Comparison of ENCODE assay signal across 13 cellular contexts in genomic region chr16:4378202-4378666, GRCh38. TPM values are rescaled to one million over a fixed set of nuclear protein-coding genes. Genes with fewer than 3 reads are reported as not detected.
DNase-seq lines count a peak whose midpoint lies in the region; ATAC-seq and TF ChIP-seq lines count a peak whose summit lies in the region.
"Had no signal": no experiment of that assay in that cellular context is flagged by ENCODE, and none has a peak within 500 bp of the region (broad histone marks: within the 10 kb centered on the region; RNA-seq: fewer than 3 reads in every experiment).

No MANE protein-coding gene starts in this region.

- TF ChIP-seq CTCF in ascending aorta (IDR thresholded peaks at IDR 0.05): no peak
- no peak for TF ChIP-seq CTCF in right atrium auricular region (IDR thresholded peaks at IDR 0.05)

- H3K9me3 ChIP-seq in ascending aorta (no peaks in the 10 kb centered on the region), right atrium auricular region (no peaks in the 10 kb centered on the region)
- H3K9me3 ChIP-seq: mucosa of descending colon, spleen had no signal

- H3K4me1 ChIP-seq in ascending aorta (peaks cover 63 to 76% of the 10 kb centered on the region in 2 donors), right atrium auricular region (peaks cover 0 to 68% of the 10 kb centered on the region in 2 donors)

- H3K36me3 ChIP-seq in ascending aorta (peaks cover 26 to 34% of the 10 kb centered on the region in 2 donors), right atrium auricular region (peaks cover 25% of the 10 kb centered on the region)

- DNase-seq in EH (ENCODE audit: low read depth) (peak; percentile 37), ascending aorta (ENCODE audit: low spot score in 2 of 2) (peak in 1 of 2 donors; percentile 88), right atrium auricular region (ENCODE audit: low spot score) (peak; percentile 83), HK-2 (ENCODE audit: unreplicated experiment) (no peak), germinal center (ENCODE audit: low spot score) (no peak), kidney tubule cell (ENCODE audit: low spot score) (no peak)
- DNase-seq: activated naive CD8-positive, alpha-beta T cell treated with anti-CD3 and anti-CD28 coated beads, Interleukin-2, amount 10 ng/mL, durations not matched to agents 7 days and 5 days; spleen had no signal

- no peaks in the 10 kb centered on the region for H3K27me3 ChIP-seq in ascending aorta
- H3K27me3 ChIP-seq in right atrium auricular region: no peaks in the 10 kb centered on the region
- H3K27me3 ChIP-seq: spleen had no signal

- H3K27ac ChIP-seq in ascending aorta (peak overlapping the region; percentile 94 to 99), right atrium auricular region (peak overlapping the region; percentile 89 to 93), skin epidermis (peak overlapping the region in 12 of 21 experiments; percentile 10 to 89 (median 78))
- H3K27ac ChIP-seq: KMS-11 had no signal

- no peak for ATAC-seq in HG03097 (IDR thresholded peaks at IDR 0.05; ENCODE audit: low FRiP score, unreplicated experiment)
- ATAC-seq: HCT116, mucosa of descending colon had no signal

- intact Hi-C loops in ascending aorta (cut with DNase I): loop anchor here (5.0 kb wide), 1 partner anchor 1356 kb away; the partner anchor contains the start of genes HCFC1R1, THOC6 and TNFRSF12A

- peak overlapping the region in 1 of 2 donors; percentile 64 for H3K4me3 ChIP-seq in ascending aorta
- no peak overlapping the region for H3K4me3 ChIP-seq in right atrium auricular region
- H3K4me3 ChIP-seq in skin epidermis: no peak overlapping the region
- H3K4me3 ChIP-seq: mucosa of descending colon, spleen had no signal

RNA-seq across cellular contexts. Expression of gene VASN, which starts 6.6 kb away (rescaled TPM):
- 218 TPM for total RNA-seq in ascending aorta
- 10 to 100 TPM; 17.9 to 39.0 TPM for total RNA-seq in right atrium auricular region

RNA-seq across cellular contexts. Expression of gene PAM16, which starts 27.1 kb away (rescaled TPM):
- total RNA-seq in ascending aorta (26.6 TPM), right atrium auricular region (10 to 100 TPM; 54.6 to 85.7 TPM)

RNA-seq across cellular contexts. Expression of gene CORO7, which starts 38.2 kb away (rescaled TPM):
- total RNA-seq in ascending aorta (41.9 TPM), right atrium auricular region (10 to 100 TPM; 10.3 TPM)

RNA-seq across cellular contexts. Expression of gene DNAJA3, which starts 47.4 kb away (rescaled TPM):
- total RNA-seq in ascending aorta (40.7 TPM), right atrium auricular region (10 to 100 TPM; 47.6 to 50.5 TPM)

Comparison
In these comparisons a context has a peak if more than half of its experiments do, and no peak if none do; other contexts are left out.
1. DNase-seq: peak in EH (single experiment) and right atrium auricular region (single experiment); none in HK-2 (single experiment), germinal center (single experiment) and kidney tubule cell (single experiment).
2. Peak in every context shown above with its lines, with median percentiles within 50 percentile points of each other: H3K27ac ChIP-seq.